In the genomic region with DNA sequence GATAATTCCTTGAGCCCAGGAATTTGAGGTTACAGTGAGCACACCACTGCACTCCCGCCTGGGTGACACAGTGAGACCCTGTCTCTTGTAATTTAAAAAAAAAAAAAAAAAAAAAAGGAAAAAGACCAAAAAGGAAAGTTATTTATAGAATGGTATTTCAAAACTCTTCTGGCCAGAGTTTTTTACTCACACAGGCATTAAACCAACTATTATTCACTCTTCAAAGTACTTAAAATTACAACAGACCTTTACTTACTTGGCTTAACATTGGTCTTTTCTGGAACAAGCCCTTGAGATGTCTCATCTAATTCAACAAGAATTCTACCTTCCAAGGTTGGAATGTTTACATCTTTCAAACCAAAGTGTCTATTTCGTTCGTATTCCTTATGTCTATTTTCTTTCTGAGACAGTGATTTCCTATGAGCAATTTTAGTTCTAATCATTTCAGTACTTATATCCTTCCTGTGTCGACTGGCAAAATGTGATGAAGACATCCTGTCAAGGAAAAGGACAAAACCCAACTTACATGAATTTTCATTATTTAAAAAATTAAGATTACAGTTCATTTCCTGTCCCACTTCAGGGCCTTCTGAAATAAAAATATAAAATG, we compare ENCODE assay signal across 17 cellular contexts. TPM values are rescaled to one million over a fixed set of nuclear protein-coding genes. Genes with fewer than 3 reads are reported as not detected.
A peak's percentile ranks its signal among the peaks of the same experiment; 100 is the strongest.
DNase-seq lines count a peak whose midpoint lies in the region; ATAC-seq and TF ChIP-seq lines count a peak whose summit lies in the region.
"Had no signal": no experiment of that assay in that cellular context is flagged by ENCODE, and none has a peak within 500 bp of the region (broad histone marks: within the 10 kb centered on the region; RNA-seq: fewer than 3 reads in every experiment).

No MANE protein-coding gene starts in this region.

- TF ChIP-seq CTCF in GM23338 (conservative IDR thresholded peaks at IDR 0.05; ENCODE audit: low read depth in 2 of 2) (no peak), natural killer cell (IDR thresholded peaks at IDR 0.05) (no peak), mucosa of descending colon (IDR thresholded peaks at IDR 0.05) (no peak)

- peaks cover 23% of the 10 kb centered on the region for H3K36me3 Mint-ChIP-seq in T-helper 2 cell treated with Interferon-gamma antibody and Interleukin-4, amounts not matched to agents 5 μg/mL and 100 μg/mL, for 36 hours (ENCODE audit: low read depth)
- H3K36me3 Mint-ChIP-seq in GM23338 (ENCODE audit: low read depth) (peaks cover 38% of the 10 kb centered on the region), natural killer cell (no peaks in the 10 kb centered on the region)
- H3K36me3 Mint-ChIP-seq in activated T-helper 2 cell treated with anti-CD3 and anti-CD28 coated beads, Interferon-gamma antibody, Interleukin-2, Interleukin-4, amounts not matched to agents 10 μg/mL and 5 μg/mL and 100 μg/mL, durations not matched to agents 14 hours and 24 hours and 36 hours (ENCODE audit: low read depth): peaks cover 32% of the 10 kb centered on the region

- peak overlapping the region; percentile 88 for H3K4me2 ChIP-seq in GM23338

- H2AFZ ChIP-seq in GM23338: no peak overlapping the region

- no peaks in the 10 kb centered on the region for H3K27me3 ChIP-seq in GM23338 (ENCODE audit: insufficient read depth)
- H3K27me3 ChIP-seq: transverse colon had no signal

- H3K4me1 ChIP-seq in GM23338 (ENCODE audit: insufficient read depth): peaks cover 17% of the 10 kb centered on the region; the same call in 1 of the 2 replicates
- peaks cover 8% of the 10 kb centered on the region for H3K4me1 ChIP-seq in mucosa of descending colon (ENCODE audit: low read depth)

- H3K4me3 Mint-ChIP-seq in T-helper 2 cell treated with Interferon-gamma antibody and Interleukin-4, amounts not matched to agents 5 μg/mL and 100 μg/mL, for 36 hours: peak overlapping the region; percentile 99
- H3K4me3 Mint-ChIP-seq in GM23338 (peak overlapping the region; percentile 98; the same call in 2 of the 3 replicates), natural killer cell (peak overlapping the region; percentile 33)
- H3K4me3 Mint-ChIP-seq in activated T-helper 2 cell treated with anti-CD3 and anti-CD28 coated beads, Interferon-gamma antibody, Interleukin-2, Interleukin-4, amounts not matched to agents 10 μg/mL and 5 μg/mL and 100 μg/mL, durations not matched to agents 14 hours and 24 hours and 36 hours (ENCODE audit: low read depth): peak overlapping the region; percentile 95

- H3K27ac Mint-ChIP-seq in T-helper 2 cell treated with Interferon-gamma antibody and Interleukin-4, amounts not matched to agents 5 μg/mL and 100 μg/mL, for 36 hours: no peak overlapping the region
- no peak overlapping the region for H3K27ac Mint-ChIP-seq in GM23338
- H3K27ac Mint-ChIP-seq in activated T-helper 2 cell treated with anti-CD3 and anti-CD28 coated beads, Interferon-gamma antibody, Interleukin-2, Interleukin-4, amounts not matched to agents 10 μg/mL and 5 μg/mL and 100 μg/mL, durations not matched to agents 14 hours and 24 hours and 36 hours: no peak overlapping the region
- H3K27ac Mint-ChIP-seq in natural killer cell: no peak overlapping the region
- H3K27ac Mint-ChIP-seq: activated T-cell treated with anti-CD3 and anti-CD28 coated beads, Interleukin-2, amount 50 U/mL, for 24 hours had no signal

- peaks cover 15% of the 10 kb centered on the region; the same call in 1 of the 2 replicates for H4K20me1 ChIP-seq in GM23338 (replicated peaks; ENCODE audit: insufficient read depth)

- H3K36me3 ChIP-seq in GM23338 (ENCODE audit: insufficient read depth) (peaks cover 9% of the 10 kb centered on the region; the same call in 1 of the 2 replicates), mucosa of descending colon (ENCODE audit: low read depth) (no peaks in the 10 kb centered on the region)
- H3K36me3 ChIP-seq: transverse colon had no signal

- no peaks in the 10 kb centered on the region for H3F3A ChIP-seq in GM23338 (replicated peaks; ENCODE audit: low read depth)

- H3K9me3 ChIP-seq in mucosa of descending colon: no peaks in the 10 kb centered on the region
- H3K9me3 ChIP-seq: transverse colon had no signal

- peaks cover 37% of the 10 kb centered on the region for H3K4me1 Mint-ChIP-seq in T-helper 2 cell treated with Interferon-gamma antibody and Interleukin-4, amounts not matched to agents 5 μg/mL and 100 μg/mL, for 36 hours (ENCODE audit: low read depth)
- H3K4me1 Mint-ChIP-seq in GM23338: peaks cover 16% of the 10 kb centered on the region; the same call in 2 of the 3 replicates
- H3K4me1 Mint-ChIP-seq in activated T-helper 2 cell treated with anti-CD3 and anti-CD28 coated beads, Interferon-gamma antibody, Interleukin-2, Interleukin-4, amounts not matched to agents 10 μg/mL and 5 μg/mL and 100 μg/mL, durations not matched to agents 14 hours and 24 hours and 36 hours (ENCODE audit: low read depth): peaks cover 36% of the 10 kb centered on the region
- H3K4me1 Mint-ChIP-seq in natural killer cell: peaks cover 16 to 21% of the 10 kb centered on the region in 2 donors

- peaks cover 73% of the 10 kb centered on the region for H3K79me2 ChIP-seq in GM23338 (replicated peaks; ENCODE audit: insufficient read depth)

- no peaks in the 10 kb centered on the region for H3K27me3 Mint-ChIP-seq in T-helper 2 cell treated with Interferon-gamma antibody and Interleukin-4, amounts not matched to agents 5 μg/mL and 100 μg/mL, for 36 hours (ENCODE audit: low read depth)
- peaks cover 6% of the 10 kb centered on the region for H3K27me3 Mint-ChIP-seq in GM23338 (ENCODE audit: insufficient read depth, low read depth, poor library complexity)
- H3K27me3 Mint-ChIP-seq in activated T-helper 2 cell treated with anti-CD3 and anti-CD28 coated beads, Interferon-gamma antibody, Interleukin-2, Interleukin-4, amounts not matched to agents 10 μg/mL and 5 μg/mL and 100 μg/mL, durations not matched to agents 14 hours and 24 hours and 36 hours (ENCODE audit: low read depth): no peaks in the 10 kb centered on the region
- H3K27me3 Mint-ChIP-seq in natural killer cell (ENCODE audit: low read depth in 2 of 2): no peaks in the 10 kb centered on the region
- H3K27me3 Mint-ChIP-seq: activated T-cell treated with anti-CD3 and anti-CD28 coated beads, Interleukin-2, amount 50 U/mL, for 24 hours had no signal

- ATAC-seq in GM23338 (no peak), natural killer cell (no peak), HG03196 (IDR thresholded peaks at IDR 0.05; ENCODE audit: unreplicated experiment) (no peak), mucosa of descending colon (no peak)
- ATAC-seq: Right ventricle myocardium inferior had no signal

- H3K4me3 ChIP-seq in GM23338: peak overlapping the region; percentile 81
- H3K4me3 ChIP-seq in mucosa of descending colon: no peak overlapping the region
- H3K4me3 ChIP-seq: transverse colon had no signal

- intact Hi-C loops in activated T-helper 2 cell treated with anti-CD3 and anti-CD28 coated beads, Interferon-gamma antibody, Interleukin-2, Interleukin-4, amounts not matched to agents 10 μg/mL and 5 μg/mL and 100 μg/mL, durations not matched to agents 14 hours and 24 hours and 36 hours (cut with micrococcal nuclease): no loop called here
- intact Hi-C loops in natural killer cell (cut with micrococcal nuclease) (no loop called here), mucosa of descending colon (cut with DNase I, micrococcal nuclease) (no loop called here)

- no peaks in the 10 kb centered on the region for H3K9me3 Mint-ChIP-seq in T-helper 2 cell treated with Interferon-gamma antibody and Interleukin-4, amounts not matched to agents 5 μg/mL and 100 μg/mL, for 36 hours
- H3K9me3 Mint-ChIP-seq in GM23338 (peaks cover 2% of the 10 kb centered on the region; the same call in 1 of the 3 replicates), natural killer cell (no peaks in the 10 kb centered on the region)
- no peaks in the 10 kb centered on the region for H3K9me3 Mint-ChIP-seq in activated T-helper 2 cell treated with anti-CD3 and anti-CD28 coated beads, Interferon-gamma antibody, Interleukin-2, Interleukin-4, amounts not matched to agents 10 μg/mL and 5 μg/mL and 100 μg/mL, durations not matched to agents 14 hours and 24 hours and 36 hours
- H3K9me3 Mint-ChIP-seq: activated T-cell treated with anti-CD3 and anti-CD28 coated beads, Interleukin-2, amount 50 U/mL, for 24 hours had no signal

- no peaks in the 10 kb centered on the region for H3K9me2 ChIP-seq in GM23338 (ENCODE audit: insufficient read depth)

- no peak for DNase-seq in T-helper 2 cell treated with Interferon-gamma antibody and Interleukin-4, amounts not matched to agents 5 μg/mL and 100 μg/mL, for 36 hours (ENCODE audit: low spot score)
- no peak for DNase-seq in T-helper 2 cell
- no peak for DNase-seq in GM23338 (ENCODE audit: low spot score)
- no peak for DNase-seq in activated T-helper 2 cell treated with anti-CD3 and anti-CD28 coated beads, Interferon-gamma antibody, Interleukin-2, Interleukin-4, amounts not matched to agents 10 μg/mL and 5 μg/mL and 100 μg/mL, durations not matched to agents 14 hours and 24 hours and 36 hours (ENCODE audit: low spot score)
- no peak for DNase-seq in natural killer cell
- DNase-seq in mucosa of descending colon: no peak
- DNase-seq in NCI-H2081 treated with DMSO at 0.1 percent for 48 hours (lab: John Stamatoyannopoulos, UW): no peak
- DNase-seq: activated T-cell treated with anti-CD3 and anti-CD28 coated beads, Interleukin-2, amount 50 U/mL, for 24 hours; aorta; islet precursor cell; KG1; NCI-H187 treated with DMSO at 0.1 percent for 48 hours; NCI-H69; stimulated activated CD4-positive, alpha-beta T cell treated with anti-CD3 and anti-CD28 coated beads, Interleukin-15, amount 100 ng/mL, for 24 hours; transverse colon had no signal

- H3K27ac ChIP-seq in GM23338 (ENCODE audit: low read depth): no peak overlapping the region
- H3K27ac ChIP-seq: transverse colon had no signal

TF ChIP-seq in GM23338, 12 proteins besides CTCF, POLR2A, EP300 and RAD21 (continues in another document):
- no peak for TF ChIP-seq ZNF114 (CRISPR knock-in tag; IDR thresholded peaks at IDR 0.05)
- TF ChIP-seq EZH2 (IDR thresholded peaks at IDR 0.05; ENCODE audit: low read depth, unreplicated experiment): no peak

RNA-seq across cellular contexts. Expression of a gene that starts 2.6 kb away (rescaled TPM):
- 106 and 110 TPM in 2 replicates for total RNA-seq in GM23338 (2014; rRNA removed; shearing (Covaris generic))
- 92.7 and 117 TPM in 2 replicates for polyA plus RNA-seq in GM23338 (2016; fragmentation: Nextera tagmentation; extraction: Ambion mirVana)
- total RNA-seq in activated T-helper 2 cell treated with anti-CD3 and anti-CD28 coated beads, Interferon-gamma antibody, Interleukin-2, Interleukin-4, amounts not matched to agents 10 μg/mL and 5 μg/mL and 100 μg/mL, durations not matched to agents 14 hours and 24 hours and 36 hours: 41.9 and 46.0 TPM in 2 replicates
- total RNA-seq in natural killer cell (1 to 10 TPM in 1 of 3 donors, under 1 TPM in 2; 0.15 to 1.9 (median 0.54) TPM), mucosa of descending colon (10 to 100 TPM in 1 of 3 donors, 1 to 10 TPM in 2; 2.0 to 13.7 (median 3.3) TPM)

RNA-seq across cellular contexts. Expression of a gene that starts 59.7 kb away (rescaled TPM):
- total RNA-seq in GM23338 (2014; rRNA removed; shearing (Covaris generic)): 7.2 and 7.3 TPM in 2 replicates
- polyA plus RNA-seq in GM23338 (2016; fragmentation: Nextera tagmentation; extraction: Ambion mirVana): 10.9 and 14.7 TPM in 2 replicates
- total RNA-seq in activated T-helper 2 cell treated with anti-CD3 and anti-CD28 coated beads, Interferon-gamma antibody, Interleukin-2, Interleukin-4, amounts not matched to agents 10 μg/mL and 5 μg/mL and 100 μg/mL, durations not matched to agents 14 hours and 24 hours and 36 hours: 14.8 and 18.7 TPM in 2 replicates
- 10 to 100 TPM; 10.8 to 35.7 (median 17.1) TPM for total RNA-seq in natural killer cell
- 1,000 to 10,000 TPM in 2 of 3 donors, 100 to 1,000 TPM in 1; 488 to 1,705 (median 1,380) TPM for total RNA-seq in mucosa of descending colon

Comparison
In these comparisons a context has a peak if more than half of its experiments do, and no peak if none do; other contexts are left out.
1. H3K4me3 Mint-ChIP-seq: peak in every context shown above with its lines; median percentile 99 in T-helper 2 cell treated with Interferon-gamma antibody and Interleukin-4, amounts not matched to agents 5 μg/mL and 100 μg/mL, for 36 hours; 98 in GM23338; 95 in activated T-helper 2 cell treated with anti-CD3 and anti-CD28 coated beads, Interferon-gamma antibody, Interleukin-2, Interleukin-4, amounts not matched to agents 10 μg/mL and 5 μg/mL and 100 μg/mL, durations not matched to agents 14 hours and 24 hours and 36 hours; 33 in natural killer cell.
2. RNA of a gene that starts 59.7 kb away (total RNA-seq): 488 to 1,705 TPM in mucosa of descending colon; 10.8 to 35.7 TPM in natural killer cell, 14.8 to 18.7 TPM in activated T-helper 2 cell treated with anti-CD3 and anti-CD28 coated beads, Interferon-gamma antibody, Interleukin-2, Interleukin-4, amounts not matched to agents 10 μg/mL and 5 μg/mL and 100 μg/mL, durations not matched to agents 14 hours and 24 hours and 36 hours and 7.2 to 7.3 TPM in GM23338; every median in the first group is over 10 times any median in the second.